ENCODE assay signal across 13 cellular contexts in genomic region chr13:47216176-47216822, GRCh38.
DNase-seq lines count a peak whose midpoint lies in the region; ATAC-seq and TF ChIP-seq lines count a peak whose summit lies in the region.
"Had no signal": no experiment of that assay in that cellular context is flagged by ENCODE, and none has a peak within 500 bp of the region (broad histone marks: within the 10 kb centered on the region; RNA-seq: fewer than 3 reads in every experiment).

No MANE protein-coding gene starts in this region.

- H3K36me3 ChIP-seq in breast epithelium (no peaks in the 10 kb centered on the region), OCI-LY3 (replicated peaks; ENCODE audit: low read depth, low read length) (no peaks in the 10 kb centered on the region)
- H3K36me3 ChIP-seq: uterus had no signal

- peak; percentile 43 for DNase-seq in MCF 10A (ENCODE audit: unreplicated experiment)
- no peak for DNase-seq in breast epithelium (ENCODE audit: low spot score in 2 of 2)
- peak; percentile 81 for DNase-seq in fibroblast of mammary gland (ENCODE audit: low read depth)
- no peak for DNase-seq in OCI-M2 (lab: John Stamatoyannopoulos, UW; ENCODE audit: unreplicated experiment)
- DNase-seq in stimulated activated naive CD8-positive, alpha-beta T cell treated with anti-CD3 and anti-CD28 coated beads, Interleukin-15, amount 100 ng/mL, for 72 hours, result no peak
- DNase-seq in hypothalamus (lab: John Stamatoyannopoulos, UW), result no peak
- DNase-seq: activated effector memory CD4-positive, alpha-beta T cell treated with Interleukin-2 at 50 U/mL for 16 hours; NCI-H2081 treated with DMSO at 0.1 percent for 48 hours; SHP77 treated with DMSO at 0.1 percent for 48 hours; uterus had no signal

- ATAC-seq in stimulated activated naive CD8-positive, alpha-beta T cell treated with anti-CD3 and anti-CD28 coated beads, Interleukin-15, amount 100 ng/mL, for 72 hours, result no peak
- no peak for ATAC-seq in HG02763 (IDR thresholded peaks at IDR 0.05; ENCODE audit: unreplicated experiment)

- H3K9ac ChIP-seq in OCI-LY3 (ENCODE audit: low read length), result no peak overlapping the region

- no peaks in the 10 kb centered on the region for H3K9me3 Mint-ChIP-seq in MCF 10A (ENCODE audit: unreplicated experiment)
- H3K9me3 Mint-ChIP-seq in stimulated activated naive CD8-positive, alpha-beta T cell treated with anti-CD3 and anti-CD28 coated beads, Interleukin-15, amount 100 ng/mL, for 72 hours, result peaks cover 3 to 7% of the 10 kb centered on the region in 2 donors
- H3K9me3 Mint-ChIP-seq: memory B cell had no signal

- peak overlapping the region; percentile 80 for H3K27ac Mint-ChIP-seq in MCF 10A (ENCODE audit: low read depth, unreplicated experiment)
- H3K27ac Mint-ChIP-seq in stimulated activated naive CD8-positive, alpha-beta T cell treated with anti-CD3 and anti-CD28 coated beads, Interleukin-15, amount 100 ng/mL, for 72 hours, result no peak overlapping the region
- H3K27ac Mint-ChIP-seq: memory B cell had no signal

- no peak overlapping the region for H3K4me3 ChIP-seq in breast epithelium
- no peak overlapping the region for H3K4me3 ChIP-seq in OCI-LY3 (ENCODE audit: low read length)
- no peak overlapping the region for H3K4me3 ChIP-seq in fibroblast of mammary gland (ENCODE audit: control insufficient read depth, low read depth, low read length)
- H3K4me3 ChIP-seq: uterus had no signal

- POLR2A ChIA-PET in MCF 10A (lab: Yijun Ruan, JAX), result interaction anchor here (0.6 to 1.3 kb wide), 2 partner anchors 10 to 93 kb away, joined by 3 read pairs; no protein-coding TSS in a partner anchor

- H3K36me3 Mint-ChIP-seq in MCF 10A (ENCODE audit: insufficient read depth, unreplicated experiment), result no peaks in the 10 kb centered on the region
- H3K36me3 Mint-ChIP-seq: memory B cell had no signal

- no TSS peak for BruUV-seq in MCF 10A (replicated peaks; lab: Mats Ljungman, UMichigan)

- peak overlapping the region; percentile 14; the same call in 1 of the 2 replicates for H3K4me2 ChIP-seq in OCI-LY3 (ENCODE audit: low read length)

- H3K27ac ChIP-seq in breast epithelium (no peak overlapping the region), OCI-LY3 (ENCODE audit: low read length) (no peak overlapping the region)
- H3K27ac ChIP-seq: uterus had no signal

- intact Hi-C loops in MCF 10A (cut with micrococcal nuclease), result no loop called here
- intact Hi-C loops in breast epithelium (cut with DNase I; ENCODE audit: low total_unique reads), result no loop called here

- CTCF ChIA-PET in MCF 10A (lab: Yijun Ruan, JAX), result interaction anchor here (1.3 kb wide), 1 partner anchor 558 kb away, joined by 3 read pairs; no protein-coding TSS in a partner anchor

- H3K27me3 Mint-ChIP-seq in MCF 10A (ENCODE audit: insufficient read depth, unreplicated experiment), result no peaks in the 10 kb centered on the region
- peaks cover 10% of the 10 kb centered on the region for H3K27me3 Mint-ChIP-seq in stimulated activated naive CD8-positive, alpha-beta T cell treated with anti-CD3 and anti-CD28 coated beads, Interleukin-15, amount 100 ng/mL, for 72 hours

- H3K4me3 Mint-ChIP-seq in MCF 10A (ENCODE audit: unreplicated experiment), result peak overlapping the region; percentile 39
- H3K4me3 Mint-ChIP-seq in stimulated activated naive CD8-positive, alpha-beta T cell treated with anti-CD3 and anti-CD28 coated beads, Interleukin-15, amount 100 ng/mL, for 72 hours, result no peak overlapping the region
- H3K4me3 Mint-ChIP-seq: memory B cell had no signal

- H3K4me1 Mint-ChIP-seq in MCF 10A (ENCODE audit: insufficient read depth, unreplicated experiment), result peaks cover 20% of the 10 kb centered on the region
- no peaks in the 10 kb centered on the region for H3K4me1 Mint-ChIP-seq in stimulated activated naive CD8-positive, alpha-beta T cell treated with anti-CD3 and anti-CD28 coated beads, Interleukin-15, amount 100 ng/mL, for 72 hours
- H3K4me1 Mint-ChIP-seq: memory B cell had no signal

- no peaks in the 10 kb centered on the region for H3K27me3 ChIP-seq in breast epithelium
- no peaks in the 10 kb centered on the region for H3K27me3 ChIP-seq in OCI-LY3 (ENCODE audit: low read depth, low read length)
- H3K27me3 ChIP-seq: uterus had no signal

- no peak overlapping the region for H2AFZ ChIP-seq in OCI-LY3 (ENCODE audit: low read depth, low read length)

- TF ChIP-seq CTCF in MCF 10A (IDR thresholded peaks at IDR 0.05; ENCODE audit: unreplicated experiment) (no peak), breast epithelium (IDR thresholded peaks at IDR 0.05) (no peak), OCI-LY3 (IDR thresholded peaks at IDR 0.05; ENCODE audit: low read depth, low read length) (no peak), fibroblast of mammary gland (conservative IDR thresholded peaks at IDR 0.05; ENCODE audit: control insufficient read depth, insufficient read depth, low read depth, low read length) (no peak)

- H4K20me1 ChIP-seq in OCI-LY3 (ENCODE audit: insufficient read depth, low read length), result no peaks in the 10 kb centered on the region

- no peak for TF ChIP-seq POLR2A in breast epithelium (IDR thresholded peaks at IDR 0.05)

- H3K4me1 ChIP-seq in breast epithelium, result no peaks in the 10 kb centered on the region
- peaks cover 12% of the 10 kb centered on the region for H3K4me1 ChIP-seq in OCI-LY3 (ENCODE audit: low read length)
- H3K4me1 ChIP-seq: uterus had no signal

- no peaks in the 10 kb centered on the region for H3K9me3 ChIP-seq in breast epithelium
- no peaks in the 10 kb centered on the region for H3K9me3 ChIP-seq in OCI-LY3 (ENCODE audit: insufficient read depth, low read length)
- H3K9me3 ChIP-seq: uterus had no signal

- no peaks in the 10 kb centered on the region for H3K79me2 ChIP-seq in OCI-LY3 (ENCODE audit: low read length)

Comparison
In these comparisons a context has a peak if more than half of its experiments do, and no peak if none do; other contexts are left out.
1. DNase-seq: peak in MCF 10A (single experiment) and fibroblast of mammary gland (single experiment); none in breast epithelium (0 of 2), OCI-M2 (single experiment), stimulated activated naive CD8-positive, alpha-beta T cell treated with anti-CD3 and anti-CD28 coated beads, Interleukin-15, amount 100 ng/mL, for 72 hours (0 of 2) and hypothalamus (0 of 51).